Comparison of ENCODE assay signal across 1 cellular context in genomic region chr11:46075928-46076327, GRCh38.
TF ChIP-seq lines count a peak whose summit lies in the region.

No MANE protein-coding gene starts in this region.

TF ChIP-seq in K562, 482 proteins besides CTCF, POLR2A, EP300 and RAD21:
- TF ChIP-seq MTA1 (IDR thresholded peaks at IDR 0.05; ENCODE audit: borderline replicate concordance): no peak
- TF ChIP-seq NCOA1 (IDR thresholded peaks at IDR 0.05; ENCODE audit: low read depth): no peak
- no peak for TF ChIP-seq POLR2G (IDR thresholded peaks at IDR 0.05; ENCODE audit: low read depth, low read length)
- no peak for TF ChIP-seq CBX8 (IDR thresholded peaks at IDR 0.05; ENCODE audit: borderline replicate concordance, extremely low read depth, low read depth, low read length, poor library complexity, severe bottlenecking)
- no peak for TF ChIP-seq SETDB1 (IDR thresholded peaks at IDR 0.05; ENCODE audit: low read length)
- TF ChIP-seq HBP1 (CRISPR knock-in tag; IDR thresholded peaks at IDR 0.05): no peak
- TF ChIP-seq ZBTB11 (CRISPR knock-in tag; IDR thresholded peaks at IDR 0.05): no peak
- no peak for TF ChIP-seq TAF7 (tag; IDR thresholded peaks at IDR 0.05)
